20 cellular contexts compared by ENCODE assay signal in genomic region chr13:21568854-21569253, GRCh38. TPM values are rescaled to one million over a fixed set of nuclear protein-coding genes. Genes with fewer than 3 reads are reported as not detected.
DNase-seq lines count a peak whose midpoint lies in the region; ATAC-seq, FAIRE-seq and TF ChIP-seq lines count a peak whose summit lies in the region.
"Had no signal": no experiment of that assay in that cellular context is flagged by ENCODE, and none has a peak within 500 bp of the region (broad histone marks: within the 10 kb centered on the region; RNA-seq: fewer than 3 reads in every experiment).

No MANE protein-coding gene starts in this region.

- peak; percentile 9 for FAIRE-seq in GM12892 (lab: Jason Lieb, UNC)
- FAIRE-seq in K562 (lab: Jason Lieb, UNC): no peak
- FAIRE-seq: HTR-8/SVneo had no signal

- H2AFZ ChIP-seq in Karpas-422 (ENCODE audit: low read length): no peak overlapping the region
- H2AFZ ChIP-seq in K562 (ENCODE audit: low read depth, low read length): no peak overlapping the region
- H2AFZ ChIP-seq in PC-3 (ENCODE audit: low read length): no peak overlapping the region
- H2AFZ ChIP-seq: GM23248 had no signal

- ATAC-seq in K562 (no peak), HG03521 (IDR thresholded peaks at IDR 0.05; ENCODE audit: unreplicated experiment) (no peak), PC-3 (no peak)
- ATAC-seq in stimulated activated naive B cell treated with anti-CD40 and anti-IgM and Interleukin-4, amounts not matched to agents 10 μg/mL and 1 μg/mL and 100 μg/mL, for 72 hours (replicated peaks): peak; percentile 67 to 68

- H3K4me1 ChIP-seq in Karpas-422 (ENCODE audit: low read length) (peaks cover 32% of the 10 kb centered on the region), K562 (replicated peaks in 1 of 2; ENCODE audit: control insufficient read depth in 2 of 2, insufficient read depth in 2 of 2, low read length in 2 of 2) (peaks cover 6 to 40% of the 10 kb centered on the region in 2 experiments), PC-3 (ENCODE audit: insufficient read depth, low read length) (no peaks in the 10 kb centered on the region)
- H3K4me1 ChIP-seq: BLaER1 treated with 17β-estradiol and CSF1 and Interleukin-3, amounts not matched to agents 10 nM and 100 nM had no signal

- POLR2A ChIA-PET in K562 (lab: Yijun Ruan, JAX): interaction anchor here (0.6 to 2.1 kb wide), 2 partner anchors 8 to 1588 kb away, joined by 3 to 4 read pairs; no protein-coding TSS in a partner anchor
- POLR2A ChIA-PET in PC-3 (lab: Charles Lee; ENCODE audit: unreplicated experiment): no interaction called here

- no peaks in the 10 kb centered on the region for H3K9me2 ChIP-seq in Karpas-422 (replicated peaks; ENCODE audit: insufficient read depth, low read length)
- H3K9me2 ChIP-seq in PC-3 (replicated peaks; ENCODE audit: low read length): no peaks in the 10 kb centered on the region

- peaks cover 21 to 30% of the 10 kb centered on the region in 2 donors for H3K36me3 Mint-ChIP-seq in stimulated activated naive B cell treated with anti-CD40 and anti-IgM and Interleukin-4, amounts not matched to agents 10 μg/mL and 1 μg/mL and 100 μg/mL, for 72 hours

- H3K27ac ChIP-seq in Karpas-422 (ENCODE audit: low read length) (peak overlapping the region; percentile 23), K562 (ENCODE audit: extremely low read depth, low read depth, low read length) (peak overlapping the region; percentile 80; the same call in 2 of the 3 replicates), PC-3 (ENCODE audit: low read length) (no peak overlapping the region)
- H3K27ac ChIP-seq: BLaER1 treated with 17β-estradiol and CSF1 and Interleukin-3, amounts not matched to agents 10 nM and 100 nM; GM23248 had no signal

- CTCF ChIA-PET in K562 (lab: Yijun Ruan, JAX; ENCODE audit: low intra/inter-chr PET ratio) (no interaction called here), PC-3 (lab: Charles Lee) (no interaction called here)

- TF ChIP-seq RAD21 in K562 (CRISPR knock-in tag; conservative IDR thresholded peaks at IDR 0.05 in 1 of 2, IDR thresholded peaks at IDR 0.05 in 1 of 2): no peak

- 81% methylated on average over 5 of the region's 5 CpGs for WGBS in K562 (ENCODE audit: insufficient coverage, low coverage, missing lambda C conversion rate)

- peaks cover 15 to 30% of the 10 kb centered on the region in 2 donors for H3K4me1 Mint-ChIP-seq in stimulated activated naive B cell treated with anti-CD40 and anti-IgM and Interleukin-4, amounts not matched to agents 10 μg/mL and 1 μg/mL and 100 μg/mL, for 72 hours

- H3K79me2 ChIP-seq in Karpas-422 (ENCODE audit: low read length): peaks cover 75% of the 10 kb centered on the region
- peaks cover 41% of the 10 kb centered on the region for H3K79me2 ChIP-seq in K562 (ENCODE audit: control insufficient read depth, insufficient read depth, low read length)
- H3K79me2 ChIP-seq in PC-3 (ENCODE audit: low read length): no peaks in the 10 kb centered on the region

- no peaks in the 10 kb centered on the region for H4K20me1 ChIP-seq in Karpas-422 (ENCODE audit: insufficient read depth, low read depth, low read length)
- H4K20me1 ChIP-seq in K562 (replicated peaks; ENCODE audit: control insufficient read depth, insufficient read depth, low read length): no peaks in the 10 kb centered on the region
- H4K20me1 ChIP-seq in PC-3 (ENCODE audit: low read length): no peaks in the 10 kb centered on the region

- DNase-seq in GM12892 (ENCODE audit: insufficient read length) (no peak), Karpas-422 (no peak), K562 (ENCODE audit: extremely low read depth in 1 of 4, low spot score in 3 of 4) (no peak), mucosa of gallbladder (ENCODE audit: low spot score) (no peak), PC-3 (no peak)
- DNase-seq in stimulated activated naive B cell treated with anti-CD40 and anti-IgM and Interleukin-4, amounts not matched to agents 10 μg/mL and 1 μg/mL and 100 μg/mL, for 72 hours: no peak
- DNase-seq: ACHN; CD4-positive, alpha-beta memory T cell; DND-41; GM23248; MV-4-11; NCI-H1105 treated with DMSO at 0.1 percent for 48 hours; NCI-H1694; NCI-H446; NCI-H526; Right ventricle myocardium superior had no signal

- H3K9ac ChIP-seq in Karpas-422 (ENCODE audit: low read length): 0 out of 2 replicates have a peak overlapping the region, but pooled peaks have one; percentile 5
- 0 out of 4 replicates have a peak overlapping the region, but pooled peaks of 1 of the 2 experiments have one; percentile 17 for H3K9ac ChIP-seq in K562 (ENCODE audit: insufficient read depth in 1 of 2, low read depth in 2 of 2, low read length in 2 of 2)
- H3K9ac ChIP-seq in PC-3 (ENCODE audit: low read length): no peak overlapping the region
- H3K9ac ChIP-seq: BLaER1 treated with 17β-estradiol and CSF1 and Interleukin-3, amounts not matched to agents 10 nM and 100 nM; GM23248 had no signal

- peaks cover 19% of the 10 kb centered on the region for H3K36me3 ChIP-seq in Karpas-422 (ENCODE audit: insufficient read depth, low read length)
- H3K36me3 ChIP-seq in K562 (ENCODE audit: control insufficient read depth, insufficient read depth, low read length): peaks cover 18% of the 10 kb centered on the region; the same call in 1 of the 3 replicates
- no peaks in the 10 kb centered on the region; the same call in 1 of the 2 replicates for H3K36me3 ChIP-seq in PC-3 (ENCODE audit: low read depth, low read length)

- H3K9me3 Mint-ChIP-seq in stimulated activated naive B cell treated with anti-CD40 and anti-IgM and Interleukin-4, amounts not matched to agents 10 μg/mL and 1 μg/mL and 100 μg/mL, for 72 hours: no peaks in the 10 kb centered on the region

- no peak for TF ChIP-seq EP300 in K562 (IDR thresholded peaks at IDR 0.05; ENCODE audit: low read length)

- intact Hi-C loops in K562 (cut with micrococcal nuclease): no loop called here
- intact Hi-C loops in PC-3 (cut with micrococcal nuclease): no loop called here

- TF ChIP-seq CTCF in K562 (IDR thresholded peaks at IDR 0.05 in 2 of 3, conservative IDR thresholded peaks at IDR 0.05 in 1 of 3; ENCODE audit: insufficient read depth in 2 of 3, low read depth in 1 of 3, low read length in 3 of 3): no peak
- TF ChIP-seq CTCF in PC-3 (conservative IDR thresholded peaks at IDR 0.05; ENCODE audit: low read depth, low read length): no peak

- no peaks in the 10 kb centered on the region for H3K27me3 ChIP-seq in Karpas-422 (ENCODE audit: low read length)
- H3K27me3 ChIP-seq in K562 (ENCODE audit: control insufficient read depth in 2 of 2, insufficient read depth in 2 of 2, low read length in 2 of 2): no peaks in the 10 kb centered on the region
- H3K27me3 ChIP-seq in PC-3 (ENCODE audit: low read length): no peaks in the 10 kb centered on the region
- H3K27me3 ChIP-seq: BLaER1 treated with 17β-estradiol and CSF1 and Interleukin-3, amounts not matched to agents 10 nM and 100 nM had no signal

- H3K27ac Mint-ChIP-seq in stimulated activated naive B cell treated with anti-CD40 and anti-IgM and Interleukin-4, amounts not matched to agents 10 μg/mL and 1 μg/mL and 100 μg/mL, for 72 hours: peak overlapping the region; percentile 9

- no peaks in the 10 kb centered on the region for H3K27me3 Mint-ChIP-seq in stimulated activated naive B cell treated with anti-CD40 and anti-IgM and Interleukin-4, amounts not matched to agents 10 μg/mL and 1 μg/mL and 100 μg/mL, for 72 hours
- H3K27me3 Mint-ChIP-seq: CD4-positive, alpha-beta memory T cell had no signal

- H3K9me3 ChIP-seq in Karpas-422 (ENCODE audit: low read length) (no peaks in the 10 kb centered on the region), K562 (replicated peaks; ENCODE audit: control insufficient read depth, insufficient read depth, low read depth, low read length) (no peaks in the 10 kb centered on the region), PC-3 (ENCODE audit: low read length) (no peaks in the 10 kb centered on the region)
- H3K9me3 ChIP-seq: BLaER1 treated with 17β-estradiol and CSF1 and Interleukin-3, amounts not matched to agents 10 nM and 100 nM; HAP-1 had no signal

- BruUV-seq in K562 (replicated peaks; lab: Mats Ljungman, UMichigan) (no TSS peak), PC-3 (replicated peaks; lab: Mats Ljungman, UMichigan) (no TSS peak)

- TF ChIP-seq POLR2A in GM12892 (IDR thresholded peaks at IDR 0.05; ENCODE audit: low read depth, low read length) (no peak), K562 (conservative IDR thresholded peaks at IDR 0.05) (no peak)

- no peak overlapping the region for H3K4me3 Mint-ChIP-seq in stimulated activated naive B cell treated with anti-CD40 and anti-IgM and Interleukin-4, amounts not matched to agents 10 μg/mL and 1 μg/mL and 100 μg/mL, for 72 hours
- H3K4me3 Mint-ChIP-seq: CD4-positive, alpha-beta memory T cell had no signal

- no peak overlapping the region for H3K4me3 ChIP-seq in Karpas-422 (ENCODE audit: low read length)
- H3K4me3 ChIP-seq in K562: no peak overlapping the region
- no peak overlapping the region for H3K4me3 ChIP-seq in PC-3 (ENCODE audit: low read length)
- H3K4me3 ChIP-seq: BLaER1 treated with 17β-estradiol and CSF1 and Interleukin-3, amounts not matched to agents 10 nM and 100 nM; GM23248; HAP-1 had no signal

- H3K4me2 ChIP-seq in Karpas-422 (ENCODE audit: low read depth, low read length, poor library complexity, severe bottlenecking) (peak overlapping the region; percentile 27), K562 (ENCODE audit: insufficient read depth, low read length) (0 out of 2 replicates have a peak overlapping the region, but pooled peaks have one; percentile 25), PC-3 (ENCODE audit: low read length) (no peak overlapping the region)
- H3K4me2 ChIP-seq: BLaER1 treated with 17β-estradiol and CSF1 and Interleukin-3, amounts not matched to agents 10 nM and 100 nM had no signal

- no peaks in the 10 kb centered on the region for H3K9me1 ChIP-seq in K562 (ENCODE audit: control insufficient read depth, insufficient read depth, low read length)

- H3F3A ChIP-seq in PC-3 (ENCODE audit: low read length, unreplicated experiment): no peaks in the 10 kb centered on the region

- in situ Hi-C loops in K562 (cut with MboI): no loop called here

RNA-seq across cellular contexts. Expression of gene MICU2, which starts 35.1 kb away (rescaled TPM):
- 46.3 TPM for polyA plus RNA-seq in GM12892 (2012; ENCODE audit: missing spikeins)
- 60.1 and 79.1 TPM in 2 replicates for total RNA-seq in Karpas-422 (2014; rRNA removed; shearing (Covaris generic); ENCODE audit: low replicate concordance)
- 12.3 and 26.1 TPM in 2 replicates for total RNA-seq in K562 (2011; cell fraction: chromatin; rRNA removed; ENCODE audit: low replicate concordance)
- 7.3 and 9.6 TPM in 2 replicates for total RNA-seq in K562 (2011; cell fraction: nucleolus; rRNA removed)
- 11.8 and 15.7 TPM in 2 replicates for total RNA-seq in K562 (2011; cell fraction: nucleoplasm; rRNA removed)
- total RNA-seq in K562 (2014; rRNA removed) (41.8 and 64.7 TPM in 2 replicates), K562 (2014; rRNA removed; fragmentation: Illumina TruSeq; extraction: Trizol) (41.6 and 44.3 TPM in 2 replicates), K562 (2015; rRNA removed; fragmentation: Illumina TruSeq; extraction: Trizol) (37.0 and 39.2 TPM in 2 replicates), K562 (2021) (21.3 and 23.0 TPM in 2 replicates), mucosa of gallbladder (31.8 TPM), PC-3 (2014; rRNA removed) (53.3 and 69.9 TPM in 2 replicates)
- polyA plus RNA-seq in K562 (2011; rRNA removed) (24.8 and 33.4 TPM in 2 replicates), K562 (2014; fragmentation: Illumina TruSeq; extraction: Trizol) (27.8 and 29.5 TPM in 2 replicates), K562 (2014; fragmentation: Nextera tagmentation; extraction: Ambion mirVana) (1 to 10 TPM; 9.1 to 9.8 TPM), K562 (2014; rRNA removed) (34.7 and 39.4 TPM in 2 replicates)
- 22.0 and 28.8 TPM in 2 replicates for polyA plus RNA-seq in K562 (2011; cell fraction: cytosol; rRNA removed)
- polyA plus RNA-seq in K562 (2011; cell fraction: nucleus; rRNA removed): 12.5 and 12.6 TPM in 2 replicates
- 23.9 and 25.0 TPM in 2 replicates for polyA plus RNA-seq in K562 (2012)
- polyA minus RNA-seq in K562 (2011; rRNA and poly(A)+ RNA removed): 16.5 and 24.0 TPM in 2 replicates
- polyA minus RNA-seq in K562 (2011; cell fraction: cytosol; rRNA and poly(A)+ RNA removed): 8.3 and 14.9 TPM in 2 replicates
- 16.8 and 17.0 TPM in 2 replicates for polyA minus RNA-seq in K562 (2011; cell fraction: nucleus; rRNA and poly(A)+ RNA removed)

Comparison
In these comparisons a context has a peak if more than half of its experiments do, and no peak if none do; other contexts are left out.
1. ATAC-seq: peak in stimulated activated naive B cell treated with anti-CD40 and anti-IgM and Interleukin-4, amounts not matched to agents 10 μg/mL and 1 μg/mL and 100 μg/mL, for 72 hours (2 of 2); none in K562 (single experiment), HG03521 (single experiment) and PC-3 (single experiment).